13 cellular contexts compared by ENCODE assay signal in genomic region chr5:170315154-170315553, GRCh38. TPM values are rescaled to one million over a fixed set of nuclear protein-coding genes. Genes with fewer than 3 reads are reported as not detected.
DNase-seq lines count a peak whose midpoint lies in the region; ATAC-seq, FAIRE-seq and TF ChIP-seq lines count a peak whose summit lies in the region.
"Had no signal": no experiment of that assay in that cellular context is flagged by ENCODE, and none has a peak within 500 bp of the region (broad histone marks: within the 10 kb centered on the region; RNA-seq: fewer than 3 reads in every experiment).

No MANE protein-coding gene starts in this region.

- no peak overlapping the region for H2AFZ ChIP-seq in astrocyte (ENCODE audit: low read depth, low read length)

- 14 to 33% (median 24%) methylated on average over 5 of the region's 5 CpGs for WGBS in heart left ventricle, 4 donors

- TF ChIP-seq CTCF in astrocyte (IDR thresholded peaks at IDR 0.05; ENCODE audit: insufficient read depth, low read depth, low read length) (no peak), heart left ventricle (IDR thresholded peaks at IDR 0.05) (no peak), Calu3 (IDR thresholded peaks at IDR 0.05; ENCODE audit: unreplicated experiment) (no peak)

- H3K4me3 ChIP-seq in astrocyte (ENCODE audit: insufficient read depth, low read depth, low read length) (no peak overlapping the region), heart left ventricle (no peak overlapping the region)
- H3K4me3 ChIP-seq: SJSA1 had no signal

- peaks cover 2% of the 10 kb centered on the region for H3K36me3 Mint-ChIP-seq in astrocyte (ENCODE audit: low read depth, unreplicated experiment)
- no peaks in the 10 kb centered on the region for H3K36me3 Mint-ChIP-seq in Calu3 (ENCODE audit: insufficient read depth, unreplicated experiment)

- ATAC-seq in heart left ventricle (peak; percentile 83 to 86 (median 86)), HG03378 (IDR thresholded peaks at IDR 0.05; ENCODE audit: unreplicated experiment) (no peak), GM21515 (IDR thresholded peaks at IDR 0.05; ENCODE audit: unreplicated experiment) (no peak)

- H3K9me3 Mint-ChIP-seq in astrocyte (ENCODE audit: unreplicated experiment) (no peaks in the 10 kb centered on the region), Calu3 (ENCODE audit: low read depth, unreplicated experiment) (no peaks in the 10 kb centered on the region)

- peaks cover 5% of the 10 kb centered on the region for H3K27me3 Mint-ChIP-seq in astrocyte (ENCODE audit: low read depth, unreplicated experiment)
- peaks cover 84% of the 10 kb centered on the region for H3K27me3 Mint-ChIP-seq in Calu3 (ENCODE audit: unreplicated experiment)

- H3K9me3 ChIP-seq in astrocyte (ENCODE audit: insufficient read depth, low read depth, low read length) (no peaks in the 10 kb centered on the region), heart left ventricle (no peaks in the 10 kb centered on the region)
- H3K9me3 ChIP-seq: SJSA1 had no signal

- no peak overlapping the region for H3K9ac ChIP-seq in astrocyte (ENCODE audit: low read length)

- H3K4me2 ChIP-seq in astrocyte (ENCODE audit: low read length) = no peak overlapping the region

- peaks cover 2% of the 10 kb centered on the region for H3K27me3 ChIP-seq in astrocyte (ENCODE audit: insufficient read depth, low read length)
- H3K27me3 ChIP-seq in heart left ventricle = no peaks in the 10 kb centered on the region

- no peaks in the 10 kb centered on the region for H3K79me2 ChIP-seq in astrocyte (ENCODE audit: insufficient read depth, low read length)

- DNase-seq in CD1c-positive myeloid dendritic cell (ENCODE audit: extremely low spot score) = peak; percentile 35
- no peak for DNase-seq in astrocyte (ENCODE audit: low read depth)
- peak in 4 of 5 donors; percentile 55 to 78 (median 66) for DNase-seq in heart left ventricle
- peak; percentile 97 for DNase-seq in pons (ENCODE audit: low spot score)
- DNase-seq in NCI-H2029 (lab: John Stamatoyannopoulos, UW) = no peak
- no peak for DNase-seq in Calu3
- DNase-seq: NCI-H2171 treated with DMSO at 0.1 percent for 48 hours; stimulated activated CD4-positive, alpha-beta T cell treated with anti-CD3 and anti-CD28 coated beads, Interleukin-4, amount 100 ng/mL, for 4 hours had no signal

- H3K4me1 Mint-ChIP-seq in astrocyte (ENCODE audit: low read depth, unreplicated experiment) (peaks cover 29% of the 10 kb centered on the region), Calu3 (ENCODE audit: low read depth, unreplicated experiment) (peaks cover 5% of the 10 kb centered on the region)

- no peak for TF ChIP-seq POLR2A in heart left ventricle (IDR thresholded peaks at IDR 0.05)

- H3K4me1 ChIP-seq in astrocyte (ENCODE audit: insufficient read depth, low read length) (no peaks in the 10 kb centered on the region), heart left ventricle (peaks cover 0 to 54% (median 13%) of the 10 kb centered on the region in 12 donors)
- H3K4me1 ChIP-seq: SJSA1 had no signal

- no peaks in the 10 kb centered on the region for H4K20me1 ChIP-seq in astrocyte (ENCODE audit: insufficient read depth, low read length)

- no TSS peak for BruUV-seq in Calu3 (replicated peaks; lab: Mats Ljungman, UMichigan)

- H3K27ac Mint-ChIP-seq in astrocyte (ENCODE audit: unreplicated experiment) (peak overlapping the region; percentile 64), Calu3 (ENCODE audit: unreplicated experiment) (no peak overlapping the region)

- intact Hi-C loops in heart left ventricle (cut with DNase I) = no loop called here
- intact Hi-C loops in Calu3 (cut with micrococcal nuclease; ENCODE audit: unreplicated experiment) = no loop called here

- H3K4me3 Mint-ChIP-seq in astrocyte (ENCODE audit: unreplicated experiment) (no peak overlapping the region), Calu3 (ENCODE audit: low read depth, unreplicated experiment) (no peak overlapping the region)

- no peak for FAIRE-seq in astrocyte (lab: Jason Lieb, UNC)
- FAIRE-seq: GM18507 had no signal

- no peaks in the 10 kb centered on the region for H3K36me3 ChIP-seq in astrocyte (ENCODE audit: insufficient read depth, low read length)
- H3K36me3 ChIP-seq in heart left ventricle = no peaks in the 10 kb centered on the region
- H3K36me3 ChIP-seq: SJSA1 had no signal

- H3K27ac ChIP-seq in astrocyte (ENCODE audit: low read depth, low read length) = no peak overlapping the region
- H3K27ac ChIP-seq in heart left ventricle = peak overlapping the region in 9 of 12 donors; percentile 12 to 71 (median 53)
- H3K27ac ChIP-seq: SJSA1 had no signal

- CTCF ChIA-PET in Calu3 (lab: Charles Lee) = no interaction called here

RNA-seq across cellular contexts. Expression of gene LCP2, which starts 17.6 kb away (rescaled TPM):
- 0.09 TPM in 1 of 2 replicates, not detected in the other for total RNA-seq in astrocyte
- total RNA-seq in heart left ventricle = 10 to 100 TPM in 2 of 9 donors, 1 to 10 TPM in 7; 2.8 to 73.7 (median 6.1) TPM
- 1 to 10 TPM; 2.2 to 3.1 TPM for polyA plus RNA-seq in heart left ventricle
- total RNA-seq in Calu3 (2022) = not detected in 2 replicates
- polyA plus RNA-seq: BJ had no signal

Comparison
In these comparisons a context has a peak if more than half of its experiments do, and no peak if none do; other contexts are left out.
1. DNase-seq: peak in CD1c-positive myeloid dendritic cell (single experiment), heart left ventricle (4 of 5) and pons (single experiment); none in astrocyte (single experiment), NCI-H2029 (single experiment) and Calu3 (single experiment).
2. ATAC-seq: peak in heart left ventricle (4 of 4); none in HG03378 (single experiment) and GM21515 (single experiment).